9 cellular contexts compared by ENCODE assay signal in genomic region chr1:177181280-177181630, GRCh38. TPM values are rescaled to one million over a fixed set of nuclear protein-coding genes. Genes with fewer than 3 reads are reported as not detected.
DNase-seq lines count a peak whose midpoint lies in the region; ATAC-seq and TF ChIP-seq lines count a peak whose summit lies in the region.
"Had no signal": no experiment of that assay in that cellular context is flagged by ENCODE, and none has a peak within 500 bp of the region (broad histone marks: within the 10 kb centered on the region; RNA-seq: fewer than 3 reads in every experiment).

No MANE protein-coding gene starts in this region.

- POLR2A ChIA-PET in RWPE1 (lab: Yijun Ruan, JAX; ENCODE audit: low non-redundant PET): no interaction called here

- 46 to 48% methylated on average over 13 of the region's 13 CpGs for WGBS in aorta, 2 donors

- intact Hi-C loops in Right ventricle myocardium superior (cut with DNase I) (loop anchor here (2.0 kb wide), 1 partner anchor 284 kb away; no protein-coding TSS in a partner anchor), cardiac septum (cut with DNase I) (loop anchor here (1.0 kb wide), 1 partner anchor 284 kb away; no protein-coding TSS in a partner anchor), aorta (cut with DNase I) (loop anchor here (2.0 kb wide), 1 partner anchor 284 kb away; no protein-coding TSS in a partner anchor)

- no peak overlapping the region; the same call in 1 of the 2 replicates for H3K9ac ChIP-seq in iPS-20b (ENCODE audit: low read depth, low read length)

- DNase-seq in Right ventricle myocardium superior: no peak
- no peak for DNase-seq in cardiac septum (ENCODE audit: low spot score)
- DNase-seq in aorta: peak; percentile 47 to 72
- DNase-seq in stimulated activated naive CD4-positive, alpha-beta T cell (lab: John Stamatoyannopoulos, UW): no peak
- DNase-seq in RWPE1 (ENCODE audit: low spot score): no peak
- DNase-seq in effector CD4-positive, alpha-beta T cell: no peak

- H3K36me3 ChIP-seq in iPS-20b (ENCODE audit: insufficient read depth, low read depth, low read length) (no peaks in the 10 kb centered on the region), aorta (ENCODE audit: control insufficient read depth in 1 of 2, insufficient read depth in 2 of 2, low read length in 1 of 2) (no peaks in the 10 kb centered on the region)

- H3K27me3 ChIP-seq in iPS-20b (ENCODE audit: insufficient read depth, low read length): peaks cover 51% of the 10 kb centered on the region
- no peaks in the 10 kb centered on the region for H3K27me3 ChIP-seq in aorta (ENCODE audit: control insufficient read depth in 1 of 2, insufficient read depth in 2 of 2, low read length in 1 of 2)

- no peak for TF ChIP-seq CTCF in RWPE1 (conservative IDR thresholded peaks at IDR 0.05; ENCODE audit: low read depth)

- H3K4me1 ChIP-seq in iPS-20b (ENCODE audit: insufficient read depth, low read length) (peaks cover 4% of the 10 kb centered on the region; the same call in 1 of the 2 replicates), aorta (ENCODE audit: control insufficient read depth in 1 of 2, insufficient read depth in 2 of 2, low read length in 2 of 2) (no peaks in the 10 kb centered on the region)

- ATAC-seq in Right ventricle myocardium superior (ENCODE audit: poor library complexity) (peak; percentile 36), SK-N-SH treated with all-trans-retinoic acid at 6 μM for 48 hours (peak; percentile 24), aorta (ENCODE audit: low FRiP score) (peak; percentile 50)

- H3K4me3 ChIP-seq in iPS-20b (ENCODE audit: low read length) (peak overlapping the region; percentile 67; the same call in 1 of the 2 replicates), aorta (ENCODE audit: low read length in 2 of 2) (no peak overlapping the region)

- H3K27ac ChIP-seq in iPS-20b (ENCODE audit: low read length) (no peak overlapping the region), aorta (ENCODE audit: low read depth in 1 of 2, low read length in 2 of 2) (no peak overlapping the region), RWPE1 (no peak overlapping the region)

- H3K9me3 ChIP-seq in iPS-20b (ENCODE audit: insufficient read depth, low read depth, low read length): no peaks in the 10 kb centered on the region
- H3K9me3 ChIP-seq in aorta (ENCODE audit: control insufficient read depth, low read length): peaks cover 1% of the 10 kb centered on the region

- CTCF ChIA-PET in RWPE1 (lab: Yijun Ruan, JAX): interaction anchor here (0.5 to 1.4 kb wide), 11 partner anchors 13 to 818 kb away, joined by 3 to 6 read pairs (median 4); no protein-coding TSS in a partner anchor

TF ChIP-seq in SK-N-SH treated with all-trans-retinoic acid at 6 μM for 48 hours, 23 proteins besides CTCF, POLR2A, EP300 and RAD21:
- TF ChIP-seq RARB (CRISPR knock-in tag; IDR thresholded peaks at IDR 0.05) (no peak), BACH2 (CRISPR knock-in tag; IDR thresholded peaks at IDR 0.05; ENCODE audit: borderline replicate concordance) (no peak)
TF ChIP-seq in SK-N-SH treated with all-trans-retinoic acid at 6 μM for 48 hours: peak in this region for 0.

RNA-seq across cellular contexts. Expression of gene BRINP2, which starts 10.5 kb away (rescaled TPM):
- 0.65 TPM for total RNA-seq in Right ventricle myocardium superior
- 0.11 TPM for total RNA-seq in cardiac septum
- total RNA-seq in aorta: not detected
- not detected for polyA plus RNA-seq in aorta
- polyA plus RNA-seq: IgD-negative memory B cell had no signal

RNA-seq across cellular contexts. Expression of gene ASTN1, which starts 16.7 kb away (rescaled TPM):
- 0.32 TPM for total RNA-seq in Right ventricle myocardium superior
- 0.59 TPM for total RNA-seq in cardiac septum
- under 1 TPM; 0.06 to 0.33 TPM for total RNA-seq in aorta
- not detected for polyA plus RNA-seq in aorta
- polyA plus RNA-seq: IgD-negative memory B cell had no signal

Comparison
In these comparisons a context has a peak if more than half of its experiments do, and no peak if none do; other contexts are left out.
1. DNase-seq: peak in aorta (2 of 2); none in Right ventricle myocardium superior (single experiment), cardiac septum (single experiment), stimulated activated naive CD4-positive, alpha-beta T cell (0 of 6), RWPE1 (single experiment) and effector CD4-positive, alpha-beta T cell (single experiment).
2. Peak in every context shown above with its lines, with median percentiles within 50 percentile points of each other: ATAC-seq.